Comparison of ENCODE assay signal across 16 cellular contexts in genomic region chr3:43618142-43618541, GRCh38.
"Had no signal": no experiment of that assay in that cellular context is flagged by ENCODE, and none has a peak within 500 bp of the region (broad histone marks: within the 10 kb centered on the region; RNA-seq: fewer than 3 reads in every experiment).

No MANE protein-coding gene starts in this region.

- H3K27me3 Mint-ChIP-seq: progenitor cell of endocrine pancreas, type B pancreatic cell had no signal

- H3K9me3 ChIP-seq: heart left ventricle, pancreas, suprapubic skin, thyroid gland had no signal

- H3K27ac Mint-ChIP-seq: naive thymus-derived CD4-positive, alpha-beta T cell; progenitor cell of endocrine pancreas; type B pancreatic cell had no signal

- H3K27ac ChIP-seq: heart left ventricle, pancreas, suprapubic skin, thyroid gland had no signal

- H3K4me2 ChIP-seq: smooth muscle cell had no signal

- ATAC-seq: esophagus mucosa; heart left ventricle; naive thymus-derived CD4-positive, alpha-beta T cell; pancreas; right cardiac atrium; stimulated activated naive CD8-positive, alpha-beta T cell treated with anti-CD3 and anti-CD28 coated beads, Interleukin-15, Interleukin-2, amounts not matched to agents 100 U/mL and 50 U/mL, for 24 hours had no signal

- H3K36me3 ChIP-seq: pancreas, suprapubic skin, thyroid gland had no signal

- H3K36me3 Mint-ChIP-seq: naive thymus-derived CD4-positive, alpha-beta T cell; type B pancreatic cell had no signal

- H3K9me3 Mint-ChIP-seq: naive thymus-derived CD4-positive, alpha-beta T cell; nephron progenitor cell; type B pancreatic cell had no signal

- DNase-seq: heart left ventricle; hippocampal formation; kidney glomerular epithelial cell; naive thymus-derived CD4-positive, alpha-beta T cell; nephron progenitor cell; nucleus accumbens; pancreas; right cardiac atrium; stimulated activated CD4-positive, alpha-beta T cell treated with anti-CD3 and anti-CD28 coated beads, Interleukin-2, amount 100 ng/mL, for 48 hours; stimulated activated naive CD8-positive, alpha-beta T cell treated with anti-CD3 and anti-CD28 coated beads, Interleukin-15, Interleukin-2, amounts not matched to agents 100 U/mL and 50 U/mL, for 24 hours; thyroid gland had no signal

- H3K4me3 Mint-ChIP-seq: naive thymus-derived CD4-positive, alpha-beta T cell; nephron progenitor cell; type B pancreatic cell had no signal

- H3K4me3 ChIP-seq: heart left ventricle, pancreas, smooth muscle cell, suprapubic skin, thyroid gland had no signal

- H3K27me3 ChIP-seq: heart left ventricle, pancreas, suprapubic skin, thyroid gland had no signal
